ENCODE assay signal across 16 cellular contexts in genomic region chr2:158676696-158677095, GRCh38.
"Had no signal": no experiment of that assay in that cellular context is flagged by ENCODE, and none has a peak within 500 bp of the region (broad histone marks: within the 10 kb centered on the region; RNA-seq: fewer than 3 reads in every experiment).

No MANE protein-coding gene starts in this region.

- H3K27ac Mint-ChIP-seq: activated CD8-positive, alpha-beta T cell treated with anti-CD3 and anti-CD28 coated beads for 36 hours; natural killer cell treated with Interleukin-12 subunit alpha and Interleukin-12 subunit beta and Interleukin-15 and Interleukin-18, amount 100 ng/mL, for 72 hours; T-cell had no signal

- H3K27ac ChIP-seq: coronary artery, ovary, SJSA1, WERI-Rb-1 had no signal

- H3K9me3 ChIP-seq: ovary, SJSA1 had no signal

- H3K4me1 ChIP-seq: SJSA1 had no signal

- H3K4me3 ChIP-seq: coronary artery, ovary, SJSA1 had no signal

- H3K4me1 Mint-ChIP-seq: T-cell had no signal

- H3K36me3 ChIP-seq: ovary had no signal

- H3K9me3 Mint-ChIP-seq: activated CD8-positive, alpha-beta T cell treated with anti-CD3 and anti-CD28 coated beads for 36 hours; natural killer cell treated with Interleukin-12 subunit alpha and Interleukin-12 subunit beta and Interleukin-15 and Interleukin-18, amount 100 ng/mL, for 72 hours; T-cell had no signal

- H3K27me3 Mint-ChIP-seq: activated CD8-positive, alpha-beta T cell treated with anti-CD3 and anti-CD28 coated beads for 36 hours; natural killer cell treated with Interleukin-12 subunit alpha and Interleukin-12 subunit beta and Interleukin-15 and Interleukin-18, amount 100 ng/mL, for 72 hours; T-cell had no signal

- ATAC-seq: activated CD8-positive, alpha-beta T cell treated with anti-CD3 and anti-CD28 coated beads for 36 hours; left lobe of liver; natural killer cell treated with Interleukin-12 subunit alpha and Interleukin-12 subunit beta and Interleukin-15 and Interleukin-18, amount 100 ng/mL, for 72 hours; T-cell had no signal

- H3K27me3 ChIP-seq: ovary, SJSA1 had no signal

- H3K4me3 Mint-ChIP-seq: activated CD8-positive, alpha-beta T cell treated with anti-CD3 and anti-CD28 coated beads for 36 hours; natural killer cell treated with Interleukin-12 subunit alpha and Interleukin-12 subunit beta and Interleukin-15 and Interleukin-18, amount 100 ng/mL, for 72 hours; T-cell had no signal

- DNase-seq: activated CD4-positive, alpha-beta T cell treated with anti-CD3 and anti-CD28 coated beads for 4 hours; activated CD8-positive, alpha-beta memory T cell treated with anti-CD3 and anti-CD28 coated beads, Interleukin-2, amount 50 U/mL, for 4 hours; activated CD8-positive, alpha-beta T cell treated with anti-CD3 and anti-CD28 coated beads for 36 hours; activated naive CD4-positive, alpha-beta T cell; aorta; effector CD4-positive, alpha-beta T cell; mesenchymal stem cell; ovary; stimulated activated CD4-positive, alpha-beta T cell treated with anti-CD3 and anti-CD28 coated beads, Interleukin-4, amount 100 ng/mL, for 4 hours; T-cell; trophoblast cell; WERI-Rb-1 had no signal
